ENCODE assay signal across 1 cellular context in the genomic region with DNA sequence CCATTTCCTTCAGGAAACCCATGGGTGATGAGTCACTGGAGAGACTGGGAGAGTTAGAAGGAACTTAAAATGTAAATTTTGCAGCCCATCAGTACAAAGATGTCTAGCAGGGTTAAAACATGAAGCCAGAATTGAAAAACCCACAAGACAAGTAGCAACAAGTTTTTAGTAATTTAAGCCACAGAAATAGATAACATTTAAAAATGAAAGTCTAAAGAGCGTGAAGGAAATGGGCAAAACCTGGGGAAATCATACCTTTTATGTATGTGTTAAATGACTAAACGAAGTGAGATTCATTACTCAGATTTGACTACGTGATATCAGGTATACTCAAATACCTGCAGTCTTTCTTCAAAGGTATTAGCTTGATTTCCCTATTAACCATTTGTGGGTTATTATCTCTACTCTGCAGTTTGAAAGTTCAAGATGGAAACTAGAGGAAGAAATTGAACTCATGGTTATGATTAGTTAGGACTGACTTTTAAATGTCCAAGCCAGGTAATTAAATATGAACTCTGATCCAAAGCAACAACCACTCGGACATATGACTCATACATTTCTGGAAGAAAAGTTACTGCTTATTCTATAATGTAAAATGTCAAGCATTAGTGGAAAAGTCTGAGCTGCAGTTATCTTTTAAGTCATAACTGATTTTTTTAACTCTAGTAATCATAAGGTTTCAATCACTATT.
TF ChIP-seq lines count a peak whose summit lies in the region.

No MANE protein-coding gene starts in this region.

TF ChIP-seq in GM12878, 131 proteins besides CTCF, POLR2A, EP300 and RAD21 (continued from another document and continues in another):
- TF ChIP-seq, protein P1, sequence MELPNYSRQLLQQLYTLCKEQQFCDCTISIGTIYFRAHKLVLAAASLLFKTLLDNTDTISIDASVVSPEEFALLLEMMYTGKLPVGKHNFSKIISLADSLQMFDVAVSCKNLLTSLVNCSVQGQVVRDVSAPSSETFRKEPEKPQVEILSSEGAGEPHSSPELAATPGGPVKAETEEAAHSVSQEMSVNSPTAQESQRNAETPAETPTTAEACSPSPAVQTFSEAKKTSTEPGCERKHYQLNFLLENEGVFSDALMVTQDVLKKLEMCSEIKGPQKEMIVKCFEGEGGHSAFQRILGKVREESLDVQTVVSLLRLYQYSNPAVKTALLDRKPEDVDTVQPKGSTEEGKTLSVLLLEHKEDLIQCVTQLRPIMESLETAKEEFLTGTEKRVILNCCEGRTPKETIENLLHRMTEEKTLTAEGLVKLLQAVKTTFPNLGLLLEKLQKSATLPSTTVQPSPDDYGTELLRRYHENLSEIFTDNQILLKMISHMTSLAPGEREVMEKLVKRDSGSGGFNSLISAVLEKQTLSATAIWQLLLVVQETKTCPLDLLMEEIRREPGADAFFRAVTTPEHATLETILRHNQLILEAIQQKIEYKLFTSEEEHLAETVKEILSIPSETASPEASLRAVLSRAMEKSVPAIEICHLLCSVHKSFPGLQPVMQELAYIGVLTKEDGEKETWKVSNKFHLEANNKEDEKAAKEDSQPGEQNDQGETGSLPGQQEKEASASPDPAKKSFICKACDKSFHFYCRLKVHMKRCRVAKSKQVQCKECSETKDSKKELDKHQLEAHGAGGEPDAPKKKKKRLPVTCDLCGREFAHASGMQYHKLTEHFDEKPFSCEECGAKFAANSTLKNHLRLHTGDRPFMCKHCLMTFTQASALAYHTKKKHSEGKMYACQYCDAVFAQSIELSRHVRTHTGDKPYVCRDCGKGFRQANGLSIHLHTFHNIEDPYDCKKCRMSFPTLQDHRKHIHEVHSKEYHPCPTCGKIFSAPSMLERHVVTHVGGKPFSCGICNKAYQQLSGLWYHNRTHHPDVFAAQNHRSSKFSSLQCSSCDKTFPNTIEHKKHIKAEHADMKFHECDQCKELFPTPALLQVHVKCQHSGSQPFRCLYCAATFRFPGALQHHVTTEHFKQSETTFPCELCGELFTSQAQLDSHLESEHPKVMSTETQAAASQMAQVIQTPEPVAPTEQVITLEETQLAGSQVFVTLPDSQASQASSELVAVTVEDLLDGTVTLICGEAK (IDR thresholded peaks at IDR 0.05; ENCODE audit: borderline replicate concordance) = no peak
- peak; percentile 83 for TF ChIP-seq ATF7 (IDR thresholded peaks at IDR 0.05; ENCODE audit: low read depth)
- peak; percentile 99 for TF ChIP-seq NFIC (IDR thresholded peaks at IDR 0.05; ENCODE audit: low read depth, low read length)
- TF ChIP-seq RFX5 (IDR thresholded peaks at IDR 0.05; ENCODE audit: low read depth, low read length) = no peak
- TF ChIP-seq, protein P2, sequence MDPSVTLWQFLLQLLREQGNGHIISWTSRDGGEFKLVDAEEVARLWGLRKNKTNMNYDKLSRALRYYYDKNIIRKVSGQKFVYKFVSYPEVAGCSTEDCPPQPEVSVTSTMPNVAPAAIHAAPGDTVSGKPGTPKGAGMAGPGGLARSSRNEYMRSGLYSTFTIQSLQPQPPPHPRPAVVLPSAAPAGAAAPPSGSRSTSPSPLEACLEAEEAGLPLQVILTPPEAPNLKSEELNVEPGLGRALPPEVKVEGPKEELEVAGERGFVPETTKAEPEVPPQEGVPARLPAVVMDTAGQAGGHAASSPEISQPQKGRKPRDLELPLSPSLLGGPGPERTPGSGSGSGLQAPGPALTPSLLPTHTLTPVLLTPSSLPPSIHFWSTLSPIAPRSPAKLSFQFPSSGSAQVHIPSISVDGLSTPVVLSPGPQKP (IDR thresholded peaks at IDR 0.05; ENCODE audit: low read depth, low read length) = no peak
- no peak for TF ChIP-seq KDM1A (IDR thresholded peaks at IDR 0.05; ENCODE audit: borderline replicate concordance)
- peak; percentile 86 for TF ChIP-seq IKZF1 (conservative IDR thresholded peaks at IDR 0.05)
- TF ChIP-seq, protein P3, sequence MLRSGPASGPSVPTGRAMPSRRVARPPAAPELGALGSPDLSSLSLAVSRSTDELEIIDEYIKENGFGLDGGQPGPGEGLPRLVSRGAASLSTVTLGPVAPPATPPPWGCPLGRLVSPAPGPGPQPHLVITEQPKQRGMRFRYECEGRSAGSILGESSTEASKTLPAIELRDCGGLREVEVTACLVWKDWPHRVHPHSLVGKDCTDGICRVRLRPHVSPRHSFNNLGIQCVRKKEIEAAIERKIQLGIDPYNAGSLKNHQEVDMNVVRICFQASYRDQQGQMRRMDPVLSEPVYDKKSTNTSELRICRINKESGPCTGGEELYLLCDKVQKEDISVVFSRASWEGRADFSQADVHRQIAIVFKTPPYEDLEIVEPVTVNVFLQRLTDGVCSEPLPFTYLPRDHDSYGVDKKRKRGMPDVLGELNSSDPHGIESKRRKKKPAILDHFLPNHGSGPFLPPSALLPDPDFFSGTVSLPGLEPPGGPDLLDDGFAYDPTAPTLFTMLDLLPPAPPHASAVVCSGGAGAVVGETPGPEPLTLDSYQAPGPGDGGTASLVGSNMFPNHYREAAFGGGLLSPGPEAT (IDR thresholded peaks at IDR 0.05; ENCODE audit: low read depth) = peak; percentile 78; the same call in 1 of the 2 replicates
- TF ChIP-seq BACH1 (IDR thresholded peaks at IDR 0.05; ENCODE audit: borderline replicate concordance) = no peak
- no peak for TF ChIP-seq TAF1 (IDR thresholded peaks at IDR 0.05; ENCODE audit: borderline replicate concordance, low read depth, low read length)
- TF ChIP-seq, protein P4, sequence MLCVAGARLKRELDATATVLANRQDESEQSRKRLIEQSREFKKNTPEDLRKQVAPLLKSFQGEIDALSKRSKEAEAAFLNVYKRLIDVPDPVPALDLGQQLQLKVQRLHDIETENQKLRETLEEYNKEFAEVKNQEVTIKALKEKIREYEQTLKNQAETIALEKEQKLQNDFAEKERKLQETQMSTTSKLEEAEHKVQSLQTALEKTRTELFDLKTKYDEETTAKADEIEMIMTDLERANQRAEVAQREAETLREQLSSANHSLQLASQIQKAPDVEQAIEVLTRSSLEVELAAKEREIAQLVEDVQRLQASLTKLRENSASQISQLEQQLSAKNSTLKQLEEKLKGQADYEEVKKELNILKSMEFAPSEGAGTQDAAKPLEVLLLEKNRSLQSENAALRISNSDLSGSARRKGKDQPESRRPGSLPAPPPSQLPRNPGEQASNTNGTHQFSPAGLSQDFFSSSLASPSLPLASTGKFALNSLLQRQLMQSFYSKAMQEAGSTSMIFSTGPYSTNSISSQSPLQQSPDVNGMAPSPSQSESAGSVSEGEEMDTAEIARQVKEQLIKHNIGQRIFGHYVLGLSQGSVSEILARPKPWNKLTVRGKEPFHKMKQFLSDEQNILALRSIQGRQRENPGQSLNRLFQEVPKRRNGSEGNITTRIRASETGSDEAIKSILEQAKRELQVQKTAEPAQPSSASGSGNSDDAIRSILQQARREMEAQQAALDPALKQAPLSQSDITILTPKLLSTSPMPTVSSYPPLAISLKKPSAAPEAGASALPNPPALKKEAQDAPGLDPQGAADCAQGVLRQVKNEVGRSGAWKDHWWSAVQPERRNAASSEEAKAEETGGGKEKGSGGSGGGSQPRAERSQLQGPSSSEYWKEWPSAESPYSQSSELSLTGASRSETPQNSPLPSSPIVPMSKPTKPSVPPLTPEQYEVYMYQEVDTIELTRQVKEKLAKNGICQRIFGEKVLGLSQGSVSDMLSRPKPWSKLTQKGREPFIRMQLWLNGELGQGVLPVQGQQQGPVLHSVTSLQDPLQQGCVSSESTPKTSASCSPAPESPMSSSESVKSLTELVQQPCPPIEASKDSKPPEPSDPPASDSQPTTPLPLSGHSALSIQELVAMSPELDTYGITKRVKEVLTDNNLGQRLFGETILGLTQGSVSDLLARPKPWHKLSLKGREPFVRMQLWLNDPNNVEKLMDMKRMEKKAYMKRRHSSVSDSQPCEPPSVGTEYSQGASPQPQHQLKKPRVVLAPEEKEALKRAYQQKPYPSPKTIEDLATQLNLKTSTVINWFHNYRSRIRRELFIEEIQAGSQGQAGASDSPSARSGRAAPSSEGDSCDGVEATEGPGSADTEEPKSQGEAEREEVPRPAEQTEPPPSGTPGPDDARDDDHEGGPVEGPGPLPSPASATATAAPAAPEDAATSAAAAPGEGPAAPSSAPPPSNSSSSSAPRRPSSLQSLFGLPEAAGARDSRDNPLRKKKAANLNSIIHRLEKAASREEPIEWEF (IDR thresholded peaks at IDR 0.05; ENCODE audit: insufficient replicate concordance, low read depth, low read length) = no peak
- TF ChIP-seq, protein P5, sequence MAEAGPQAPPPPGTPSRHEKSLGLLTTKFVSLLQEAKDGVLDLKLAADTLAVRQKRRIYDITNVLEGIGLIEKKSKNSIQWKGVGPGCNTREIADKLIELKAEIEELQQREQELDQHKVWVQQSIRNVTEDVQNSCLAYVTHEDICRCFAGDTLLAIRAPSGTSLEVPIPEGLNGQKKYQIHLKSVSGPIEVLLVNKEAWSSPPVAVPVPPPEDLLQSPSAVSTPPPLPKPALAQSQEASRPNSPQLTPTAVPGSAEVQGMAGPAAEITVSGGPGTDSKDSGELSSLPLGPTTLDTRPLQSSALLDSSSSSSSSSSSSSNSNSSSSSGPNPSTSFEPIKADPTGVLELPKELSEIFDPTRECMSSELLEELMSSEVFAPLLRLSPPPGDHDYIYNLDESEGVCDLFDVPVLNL (IDR thresholded peaks at IDR 0.05; ENCODE audit: low read depth, low read length) = no peak
- TF ChIP-seq SIX5 (IDR thresholded peaks at IDR 0.05; ENCODE audit: low read depth, low read length, severe bottlenecking) = no peak
- TF ChIP-seq ZNF217 (IDR thresholded peaks at IDR 0.05) = peak; percentile 90
- TF ChIP-seq HDAC2 (IDR thresholded peaks at IDR 0.05) = no peak
- peak; percentile 95 for TF ChIP-seq FOXM1 (IDR thresholded peaks at IDR 0.05; ENCODE audit: low read depth, low read length)
- TF ChIP-seq, protein P6, sequence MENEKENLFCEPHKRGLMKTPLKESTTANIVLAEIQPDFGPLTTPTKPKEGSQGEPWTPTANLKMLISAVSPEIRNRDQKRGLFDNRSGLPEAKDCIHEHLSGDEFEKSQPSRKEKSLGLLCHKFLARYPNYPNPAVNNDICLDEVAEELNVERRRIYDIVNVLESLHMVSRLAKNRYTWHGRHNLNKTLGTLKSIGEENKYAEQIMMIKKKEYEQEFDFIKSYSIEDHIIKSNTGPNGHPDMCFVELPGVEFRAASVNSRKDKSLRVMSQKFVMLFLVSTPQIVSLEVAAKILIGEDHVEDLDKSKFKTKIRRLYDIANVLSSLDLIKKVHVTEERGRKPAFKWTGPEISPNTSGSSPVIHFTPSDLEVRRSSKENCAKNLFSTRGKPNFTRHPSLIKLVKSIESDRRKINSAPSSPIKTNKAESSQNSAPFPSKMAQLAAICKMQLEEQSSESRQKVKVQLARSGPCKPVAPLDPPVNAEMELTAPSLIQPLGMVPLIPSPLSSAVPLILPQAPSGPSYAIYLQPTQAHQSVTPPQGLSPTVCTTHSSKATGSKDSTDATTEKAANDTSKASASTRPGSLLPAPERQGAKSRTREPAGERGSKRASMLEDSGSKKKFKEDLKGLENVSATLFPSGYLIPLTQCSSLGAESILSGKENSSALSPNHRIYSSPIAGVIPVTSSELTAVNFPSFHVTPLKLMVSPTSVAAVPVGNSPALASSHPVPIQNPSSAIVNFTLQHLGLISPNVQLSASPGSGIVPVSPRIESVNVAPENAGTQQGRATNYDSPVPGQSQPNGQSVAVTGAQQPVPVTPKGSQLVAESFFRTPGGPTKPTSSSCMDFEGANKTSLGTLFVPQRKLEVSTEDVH (IDR thresholded peaks at IDR 0.05; ENCODE audit: low read depth, partially characterized antibody) = no peak
- TF ChIP-seq MEF2B (IDR thresholded peaks at IDR 0.05; ENCODE audit: partially characterized antibody, poor library complexity, severe bottlenecking) = peak; percentile 77
- no peak for TF ChIP-seq FOS (IDR thresholded peaks at IDR 0.05; ENCODE audit: borderline replicate concordance, extremely low read depth, insufficient read length)
- peak; percentile 97 for TF ChIP-seq RUNX3 (IDR thresholded peaks at IDR 0.05; ENCODE audit: low read length)
- TF ChIP-seq, protein P7, sequence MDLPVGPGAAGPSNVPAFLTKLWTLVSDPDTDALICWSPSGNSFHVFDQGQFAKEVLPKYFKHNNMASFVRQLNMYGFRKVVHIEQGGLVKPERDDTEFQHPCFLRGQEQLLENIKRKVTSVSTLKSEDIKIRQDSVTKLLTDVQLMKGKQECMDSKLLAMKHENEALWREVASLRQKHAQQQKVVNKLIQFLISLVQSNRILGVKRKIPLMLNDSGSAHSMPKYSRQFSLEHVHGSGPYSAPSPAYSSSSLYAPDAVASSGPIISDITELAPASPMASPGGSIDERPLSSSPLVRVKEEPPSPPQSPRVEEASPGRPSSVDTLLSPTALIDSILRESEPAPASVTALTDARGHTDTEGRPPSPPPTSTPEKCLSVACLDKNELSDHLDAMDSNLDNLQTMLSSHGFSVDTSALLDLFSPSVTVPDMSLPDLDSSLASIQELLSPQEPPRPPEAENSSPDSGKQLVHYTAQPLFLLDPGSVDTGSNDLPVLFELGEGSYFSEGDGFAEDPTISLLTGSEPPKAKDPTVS (IDR thresholded peaks at IDR 0.05; ENCODE audit: low read depth, low read length) = no peak
- no peak for TF ChIP-seq YY1 (IDR thresholded peaks at IDR 0.05; ENCODE audit: low read depth, low read length)
- TF ChIP-seq, protein P8, sequence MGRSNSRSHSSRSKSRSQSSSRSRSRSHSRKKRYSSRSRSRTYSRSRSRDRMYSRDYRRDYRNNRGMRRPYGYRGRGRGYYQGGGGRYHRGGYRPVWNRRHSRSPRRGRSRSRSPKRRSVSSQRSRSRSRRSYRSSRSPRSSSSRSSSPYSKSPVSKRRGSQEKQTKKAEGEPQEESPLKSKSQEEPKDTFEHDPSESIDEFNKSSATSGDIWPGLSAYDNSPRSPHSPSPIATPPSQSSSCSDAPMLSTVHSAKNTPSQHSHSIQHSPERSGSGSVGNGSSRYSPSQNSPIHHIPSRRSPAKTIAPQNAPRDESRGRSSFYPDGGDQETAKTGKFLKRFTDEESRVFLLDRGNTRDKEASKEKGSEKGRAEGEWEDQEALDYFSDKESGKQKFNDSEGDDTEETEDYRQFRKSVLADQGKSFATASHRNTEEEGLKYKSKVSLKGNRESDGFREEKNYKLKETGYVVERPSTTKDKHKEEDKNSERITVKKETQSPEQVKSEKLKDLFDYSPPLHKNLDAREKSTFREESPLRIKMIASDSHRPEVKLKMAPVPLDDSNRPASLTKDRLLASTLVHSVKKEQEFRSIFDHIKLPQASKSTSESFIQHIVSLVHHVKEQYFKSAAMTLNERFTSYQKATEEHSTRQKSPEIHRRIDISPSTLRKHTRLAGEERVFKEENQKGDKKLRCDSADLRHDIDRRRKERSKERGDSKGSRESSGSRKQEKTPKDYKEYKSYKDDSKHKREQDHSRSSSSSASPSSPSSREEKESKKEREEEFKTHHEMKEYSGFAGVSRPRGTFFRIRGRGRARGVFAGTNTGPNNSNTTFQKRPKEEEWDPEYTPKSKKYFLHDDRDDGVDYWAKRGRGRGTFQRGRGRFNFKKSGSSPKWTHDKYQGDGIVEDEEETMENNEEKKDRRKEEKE (IDR thresholded peaks at IDR 0.05) = no peak
- TF ChIP-seq ASH2L (IDR thresholded peaks at IDR 0.05; ENCODE audit: borderline replicate concordance, low read depth) = no peak
- peak; percentile 67 for TF ChIP-seq NR2F1 (conservative IDR thresholded peaks at IDR 0.05)
- TF ChIP-seq NR2C2 (IDR thresholded peaks at IDR 0.05; ENCODE audit: borderline replicate concordance, control insufficient read depth, insufficient read length, low read depth) = no peak
- TF ChIP-seq SREBF2 (IDR thresholded peaks at IDR 0.05; ENCODE audit: low read length) = no peak
- TF ChIP-seq PAX5 (IDR thresholded peaks at IDR 0.05; ENCODE audit: borderline replicate concordance, low read depth, low read length) = 0 out of 2 replicates have a peak, but pooled peaks have one; percentile 54
- TF ChIP-seq SUZ12 (IDR thresholded peaks at IDR 0.05; ENCODE audit: unreplicated experiment) = no peak
- TF ChIP-seq ZBED1 (IDR thresholded peaks at IDR 0.05; ENCODE audit: borderline replicate concordance) = peak; percentile 80; the same call in 1 of the 2 replicates
- TF ChIP-seq SMC3 (IDR thresholded peaks at IDR 0.05; ENCODE audit: borderline replicate concordance, low read length) = no peak
- TF ChIP-seq GATAD2B (conservative IDR thresholded peaks at IDR 0.05; ENCODE audit: low read depth) = peak; percentile 21; the same call in 1 of the 2 replicates
- peak; percentile 84 for TF ChIP-seq CREM (IDR thresholded peaks at IDR 0.05; ENCODE audit: low read depth)
- peak; percentile 88 for TF ChIP-seq IKZF2 (IDR thresholded peaks at IDR 0.05)
- peak; percentile 57 for TF ChIP-seq SMAD1 (IDR thresholded peaks at IDR 0.05; ENCODE audit: low read depth, partially characterized antibody)
